In genomic region chr5:174145821-174146220, GRCh38 we compare ENCODE assay signal across 10 cellular contexts.
DNase-seq lines count a peak whose midpoint lies in the region; ATAC-seq and TF ChIP-seq lines count a peak whose summit lies in the region.
"Had no signal": no experiment of that assay in that cellular context is flagged by ENCODE, and none has a peak within 500 bp of the region (broad histone marks: within the 10 kb centered on the region; RNA-seq: fewer than 3 reads in every experiment).

No MANE protein-coding gene starts in this region.

- DNase-seq in activated T-cell treated with anti-CD3 and anti-CD28 coated beads, Interleukin-2, amount 50 U/mL, for 72 hours = peak; percentile 72 to 73
- DNase-seq in activated T-cell treated with anti-CD3 and anti-CD28 coated beads, Interleukin-2, amount 50 U/mL, for 24 hours = no peak
- DNase-seq in OCI-LY7 (ENCODE audit: low spot score) (peak; percentile 8), glutamatergic neuron (peak; percentile 75), brain microvascular endothelial cell (no peak)
- DNase-seq in stimulated activated naive CD8-positive, alpha-beta T cell treated with anti-CD3 and anti-CD28 coated beads, Interleukin-15, Interleukin-2, amounts not matched to agents 100 U/mL and 50 U/mL, for 24 hours = peak; percentile 13
- DNase-seq in CD8-positive, alpha-beta memory T cell = no peak

- H3K79me2 ChIP-seq in OCI-LY7 (ENCODE audit: insufficient read depth, low read depth, low read length) = no peaks in the 10 kb centered on the region

- H3K36me3 Mint-ChIP-seq in activated T-cell treated with anti-CD3 and anti-CD28 coated beads, Interleukin-2, amount 50 U/mL, for 72 hours (ENCODE audit: insufficient read depth in 2 of 2) = no peaks in the 10 kb centered on the region
- no peaks in the 10 kb centered on the region for H3K36me3 Mint-ChIP-seq in activated T-cell treated with anti-CD3 and anti-CD28 coated beads, Interleukin-2, amount 50 U/mL, for 24 hours (ENCODE audit: low read depth)
- no peaks in the 10 kb centered on the region for H3K36me3 Mint-ChIP-seq in glutamatergic neuron (ENCODE audit: unreplicated experiment)
- H3K36me3 Mint-ChIP-seq in CD8-positive, alpha-beta memory T cell = no peaks in the 10 kb centered on the region
- H3K36me3 Mint-ChIP-seq: CD14-positive monocyte had no signal

- H3K27ac ChIP-seq in OCI-LY7 (ENCODE audit: low read depth, low read length, poor library complexity, severe bottlenecking) (no peak overlapping the region), brain microvascular endothelial cell (no peak overlapping the region)
- no peak overlapping the region for H3K27ac ChIP-seq in CD8-positive, alpha-beta memory T cell (ENCODE audit: low read depth, low read length)
- H3K27ac ChIP-seq: KMS-11 had no signal

- CTCF ChIA-PET in OCI-LY7 (lab: Charles Lee; ENCODE audit: unreplicated experiment) = no interaction called here
- CTCF ChIA-PET in CD8-positive, alpha-beta memory T cell (lab: Charles Lee) = no interaction called here

- POLR2A ChIA-PET in OCI-LY7 (lab: Charles Lee) = interaction anchor here (0.6 kb wide), 1 partner anchor 256 kb away, joined by 4 read pairs; no protein-coding TSS in a partner anchor
- POLR2A ChIA-PET in CD8-positive, alpha-beta memory T cell (lab: Charles Lee) = no interaction called here

- H3K9me3 ChIP-seq in OCI-LY7 (ENCODE audit: low read length) = no peaks in the 10 kb centered on the region
- no peaks in the 10 kb centered on the region for H3K9me3 ChIP-seq in CD8-positive, alpha-beta memory T cell (ENCODE audit: low read length)

- H3K27me3 ChIP-seq in CD8-positive, alpha-beta memory T cell (ENCODE audit: insufficient read depth, low read length, poor library complexity, severe bottlenecking) = no peaks in the 10 kb centered on the region
- no peaks in the 10 kb centered on the region for H3K27me3 ChIP-seq in brain microvascular endothelial cell (replicated peaks)

- H4K20me1 ChIP-seq in OCI-LY7 (ENCODE audit: insufficient read depth, low read length) = no peaks in the 10 kb centered on the region

- in situ Hi-C loops in brain microvascular endothelial cell (cut with HindIII; ENCODE audit: low pct_ligation_motif_present, low sequenced_read_pairs) = no loop called here

- no peaks in the 10 kb centered on the region for H3K36me3 ChIP-seq in OCI-LY7 (ENCODE audit: insufficient read depth, low read length)
- H3K36me3 ChIP-seq in CD8-positive, alpha-beta memory T cell (ENCODE audit: insufficient read depth, low read length) = no peaks in the 10 kb centered on the region
- no peaks in the 10 kb centered on the region for H3K36me3 ChIP-seq in brain microvascular endothelial cell (replicated peaks)

- ATAC-seq in activated T-cell treated with anti-CD3 and anti-CD28 coated beads, Interleukin-2, amount 50 U/mL, for 72 hours (replicated peaks in 1 of 2) = peak; percentile 88 to 93
- ATAC-seq in stimulated activated naive CD8-positive, alpha-beta T cell treated with anti-CD3 and anti-CD28 coated beads, Interleukin-15, Interleukin-2, amounts not matched to agents 100 U/mL and 50 U/mL, for 24 hours = peak; percentile 34
- no peak for ATAC-seq in GM18867 (IDR thresholded peaks at IDR 0.05; ENCODE audit: unreplicated experiment)

- no peaks in the 10 kb centered on the region for H3K9me3 Mint-ChIP-seq in activated T-cell treated with anti-CD3 and anti-CD28 coated beads, Interleukin-2, amount 50 U/mL, for 72 hours
- no peaks in the 10 kb centered on the region for H3K9me3 Mint-ChIP-seq in activated T-cell treated with anti-CD3 and anti-CD28 coated beads, Interleukin-2, amount 50 U/mL, for 24 hours
- peaks cover 6% of the 10 kb centered on the region for H3K9me3 Mint-ChIP-seq in glutamatergic neuron (ENCODE audit: unreplicated experiment)
- peaks cover 0 to 6% (median 0%) of the 10 kb centered on the region in 5 donors for H3K9me3 Mint-ChIP-seq in CD8-positive, alpha-beta memory T cell

- BruUV-seq in OCI-LY7 (replicated peaks; lab: Mats Ljungman, UMichigan) = no TSS peak

- H3K4me2 ChIP-seq in OCI-LY7 (ENCODE audit: low read length) = no peak overlapping the region
- H3K4me2 ChIP-seq: KMS-11 had no signal

- TF ChIP-seq CTCF in OCI-LY7 (conservative IDR thresholded peaks at IDR 0.05; ENCODE audit: low read length) (no peak), glutamatergic neuron (IDR thresholded peaks at IDR 0.05; ENCODE audit: partially characterized antibody, unreplicated experiment) (no peak), brain microvascular endothelial cell (IDR thresholded peaks at IDR 0.05; ENCODE audit: low read depth, low read length, missing control alignments) (no peak)

- H3K4me1 ChIP-seq in OCI-LY7 (ENCODE audit: insufficient read depth, low read length, poor library complexity, severe bottlenecking) = no peaks in the 10 kb centered on the region
- H3K4me1 ChIP-seq in CD8-positive, alpha-beta memory T cell (ENCODE audit: insufficient read depth, low read length) = no peaks in the 10 kb centered on the region

- H3K27ac Mint-ChIP-seq in activated T-cell treated with anti-CD3 and anti-CD28 coated beads, Interleukin-2, amount 50 U/mL, for 72 hours = peak overlapping the region; percentile 10
- no peak overlapping the region for H3K27ac Mint-ChIP-seq in activated T-cell treated with anti-CD3 and anti-CD28 coated beads, Interleukin-2, amount 50 U/mL, for 24 hours
- H3K27ac Mint-ChIP-seq in glutamatergic neuron (ENCODE audit: unreplicated experiment) = peak overlapping the region; percentile 13
- H3K27ac Mint-ChIP-seq in CD8-positive, alpha-beta memory T cell = no peak overlapping the region

- no peak overlapping the region for H3K4me3 Mint-ChIP-seq in activated T-cell treated with anti-CD3 and anti-CD28 coated beads, Interleukin-2, amount 50 U/mL, for 72 hours
- no peak overlapping the region for H3K4me3 Mint-ChIP-seq in activated T-cell treated with anti-CD3 and anti-CD28 coated beads, Interleukin-2, amount 50 U/mL, for 24 hours
- no peak overlapping the region for H3K4me3 Mint-ChIP-seq in glutamatergic neuron (ENCODE audit: unreplicated experiment)
- no peak overlapping the region for H3K4me3 Mint-ChIP-seq in CD8-positive, alpha-beta memory T cell
- H3K4me3 Mint-ChIP-seq: CD14-positive monocyte had no signal

- intact Hi-C loops in OCI-LY7 (cut with micrococcal nuclease; ENCODE audit: unreplicated experiment) = no loop called here

- H3K4me3 ChIP-seq in OCI-LY7 (ENCODE audit: low read depth, low read length, poor library complexity, severe bottlenecking) (no peak overlapping the region), brain microvascular endothelial cell (ENCODE audit: low read depth, low read length) (no peak overlapping the region)
- H3K4me3 ChIP-seq in CD8-positive, alpha-beta memory T cell (ENCODE audit: low read length) = no peak overlapping the region

- peaks cover 21% of the 10 kb centered on the region for H3K4me1 Mint-ChIP-seq in activated T-cell treated with anti-CD3 and anti-CD28 coated beads, Interleukin-2, amount 50 U/mL, for 72 hours (ENCODE audit: low read depth)
- peaks cover 1% of the 10 kb centered on the region for H3K4me1 Mint-ChIP-seq in activated T-cell treated with anti-CD3 and anti-CD28 coated beads, Interleukin-2, amount 50 U/mL, for 24 hours (ENCODE audit: low read depth)
- H3K4me1 Mint-ChIP-seq in glutamatergic neuron (ENCODE audit: low read depth, unreplicated experiment) = peaks cover 7% of the 10 kb centered on the region
- no peaks in the 10 kb centered on the region for H3K4me1 Mint-ChIP-seq in CD8-positive, alpha-beta memory T cell
- H3K4me1 Mint-ChIP-seq: CD14-positive monocyte had no signal

- H3K27me3 Mint-ChIP-seq in activated T-cell treated with anti-CD3 and anti-CD28 coated beads, Interleukin-2, amount 50 U/mL, for 72 hours (ENCODE audit: low read depth) = peaks cover 12% of the 10 kb centered on the region
- peaks cover 14% of the 10 kb centered on the region for H3K27me3 Mint-ChIP-seq in activated T-cell treated with anti-CD3 and anti-CD28 coated beads, Interleukin-2, amount 50 U/mL, for 24 hours
- H3K27me3 Mint-ChIP-seq in glutamatergic neuron (ENCODE audit: unreplicated experiment) = peaks cover under 1% of the 10 kb centered on the region
- H3K27me3 Mint-ChIP-seq in CD8-positive, alpha-beta memory T cell = peaks cover 9 to 11% of the 10 kb centered on the region in 2 donors

- no peaks in the 10 kb centered on the region for H3K9me2 ChIP-seq in OCI-LY7 (ENCODE audit: insufficient read depth, low read length)

- H2AFZ ChIP-seq in OCI-LY7 (ENCODE audit: low read length) = no peak overlapping the region

Comparison
In these comparisons a context has a peak if more than half of its experiments do, and no peak if none do; other contexts are left out.
1. DNase-seq: peak in activated T-cell treated with anti-CD3 and anti-CD28 coated beads, Interleukin-2, amount 50 U/mL, for 72 hours (2 of 2), OCI-LY7 (single experiment), glutamatergic neuron (single experiment) and stimulated activated naive CD8-positive, alpha-beta T cell treated with anti-CD3 and anti-CD28 coated beads, Interleukin-15, Interleukin-2, amounts not matched to agents 100 U/mL and 50 U/mL, for 24 hours (single experiment); none in activated T-cell treated with anti-CD3 and anti-CD28 coated beads, Interleukin-2, amount 50 U/mL, for 24 hours (single experiment), CD8-positive, alpha-beta memory T cell (0 of 5) and brain microvascular endothelial cell (single experiment).
2. H3K27ac Mint-ChIP-seq: peak in activated T-cell treated with anti-CD3 and anti-CD28 coated beads, Interleukin-2, amount 50 U/mL, for 72 hours (single experiment) and glutamatergic neuron (single experiment); none in activated T-cell treated with anti-CD3 and anti-CD28 coated beads, Interleukin-2, amount 50 U/mL, for 24 hours (single experiment) and CD8-positive, alpha-beta memory T cell (0 of 8).